10 cellular contexts compared by ENCODE assay signal in genomic region chr7:98266840-98267239, GRCh38. TPM values are rescaled to one million over a fixed set of nuclear protein-coding genes. Genes with fewer than 3 reads are reported as not detected.
DNase-seq lines count a peak whose midpoint lies in the region; ATAC-seq, FAIRE-seq and TF ChIP-seq lines count a peak whose summit lies in the region.
"Had no signal": no experiment of that assay in that cellular context is flagged by ENCODE, and none has a peak within 500 bp of the region (broad histone marks: within the 10 kb centered on the region; RNA-seq: fewer than 3 reads in every experiment).

No MANE protein-coding gene starts in this region.

- intact Hi-C loops in HepG2 (cut with micrococcal nuclease; ENCODE audit: unreplicated experiment) = no loop called here

- 57% methylated on average over 2 of the region's 2 CpGs for WGBS in HepG2 (ENCODE audit: low lambda C conversion rate)

- H3K36me3 ChIP-seq in HepG2 (replicated peaks in 1 of 2; ENCODE audit: control insufficient read depth in 1 of 2, insufficient read depth in 2 of 2, low read length in 2 of 2) = no peaks in the 10 kb centered on the region

- no peak overlapping the region for H3K4me2 ChIP-seq in HepG2 (ENCODE audit: low read depth, low read length)

- H3K4me3 Mint-ChIP-seq in activated CD8-positive, alpha-beta memory T cell treated with anti-CD3 and anti-CD28 coated beads, Interleukin-2, amount 10 ng/mL, durations not matched to agents 7 days and 5 days = no peak overlapping the region

- TF ChIP-seq CTCF in AG04449 (IDR thresholded peaks at IDR 0.05; ENCODE audit: insufficient read depth, low read length, missing control alignments) (peak; percentile 4), GM20000 (IDR thresholded peaks at IDR 0.05; ENCODE audit: extremely low read depth, missing control alignments) (peak; percentile 4), HepG2 (CRISPR knock-in tag; IDR thresholded peaks at IDR 0.05) (peak; percentile 30; the same call in 1 of the 2 replicates)

- peaks cover 16% of the 10 kb centered on the region for H3K36me3 Mint-ChIP-seq in activated CD8-positive, alpha-beta memory T cell treated with anti-CD3 and anti-CD28 coated beads, Interleukin-2, amount 10 ng/mL, durations not matched to agents 7 days and 5 days

- in situ Hi-C loops in HepG2 (cut with HindIII; ENCODE audit: extremely low pct_ligation_motif_present, low pct_unique_long_range_greater_than_20kb) = no loop called here

- POLR2A ChIA-PET in AG04449 (lab: Yijun Ruan, JAX) = no interaction called here
- POLR2A ChIA-PET in HepG2 (lab: Yijun Ruan, JAX) = interaction anchor here (0.8 kb wide), 1 partner anchor 134 kb away, joined by 3 read pairs; the partner anchor contains the start of gene BAIAP2L1

- H3K27me3 ChIP-seq in HepG2 (ENCODE audit: control insufficient read depth in 1 of 2, insufficient read depth in 2 of 2, low read length in 2 of 2) = no peaks in the 10 kb centered on the region

- H3K27ac Mint-ChIP-seq in activated CD8-positive, alpha-beta memory T cell treated with anti-CD3 and anti-CD28 coated beads, Interleukin-2, amount 10 ng/mL, durations not matched to agents 7 days and 5 days = no peak overlapping the region

- ATAC-seq in HepG2 = peak; percentile 57
- no peak for ATAC-seq in activated CD8-positive, alpha-beta memory T cell treated with anti-CD3 and anti-CD28 coated beads, Interleukin-2, amount 10 ng/mL, durations not matched to agents 7 days and 5 days
- ATAC-seq in GM19467 (IDR thresholded peaks at IDR 0.05; ENCODE audit: unreplicated experiment) = no peak
- ATAC-seq in HG03039 (IDR thresholded peaks at IDR 0.05; ENCODE audit: unreplicated experiment) = no peak
- no peak for ATAC-seq in GM19455 (IDR thresholded peaks at IDR 0.05; ENCODE audit: unreplicated experiment)

- H3K79me2 ChIP-seq in HepG2 (ENCODE audit: insufficient read depth, low read length) = no peaks in the 10 kb centered on the region

- TF ChIP-seq POLR2A in HepG2 (IDR thresholded peaks at IDR 0.05; ENCODE audit: insufficient read depth in 1 of 2, low read depth in 2 of 2, low read length in 2 of 2) = no peak

- no peaks in the 10 kb centered on the region for H3K27me3 Mint-ChIP-seq in activated CD8-positive, alpha-beta memory T cell treated with anti-CD3 and anti-CD28 coated beads, Interleukin-2, amount 10 ng/mL, durations not matched to agents 7 days and 5 days

- H3K9me3 ChIP-seq in HepG2 (ENCODE audit: low read length) = no peaks in the 10 kb centered on the region

- no peak for FAIRE-seq in HepG2 (lab: Jason Lieb, UNC)

- no TSS peak for BruUV-seq in HepG2 (replicated peaks; lab: Mats Ljungman, UMichigan)

- DNase-seq in AG04449 (ENCODE audit: low read depth, low spot score) (no peak), GM20000 (ENCODE audit: low spot score) (no peak), amniotic epithelial cell (ENCODE audit: low read depth) (peak; percentile 32), HepG2 (ENCODE audit: low spot score) (no peak)
- no peak for DNase-seq in activated CD8-positive, alpha-beta memory T cell treated with anti-CD3 and anti-CD28 coated beads, Interleukin-2, amount 10 ng/mL, durations not matched to agents 7 days and 5 days
- DNase-seq: activated naive CD4-positive, alpha-beta T cell; KG1 had no signal

- no peaks in the 10 kb centered on the region for H4K20me1 ChIP-seq in HepG2 (ENCODE audit: insufficient read depth, low read length)

- no peaks in the 10 kb centered on the region for H3K4me1 ChIP-seq in HepG2 (ENCODE audit: insufficient read depth, low read length)

- no peak for TF ChIP-seq RAD21 in HepG2 (CRISPR knock-in tag; IDR thresholded peaks at IDR 0.05)

- H3K27ac ChIP-seq in HepG2 (ENCODE audit: extremely low read length, insufficient read depth, low read length) = no peak overlapping the region

- CTCF ChIA-PET in AG04449 (lab: Yijun Ruan, JAX) = interaction anchor here (0.9 to 2.4 kb wide), 7 partner anchors 9 to 574 kb away, joined by 3 to 13 read pairs (median 4); partner anchors contain the start of gene BAIAP2L1
- CTCF ChIA-PET in HepG2 (lab: Yijun Ruan, JAX; ENCODE audit: low intra/inter-chr PET ratio, low total read pairs) = no interaction called here
- CTCF ChIA-PET in activated CD8-positive, alpha-beta memory T cell treated with anti-CD3 and anti-CD28 coated beads, Interleukin-2, amount 10 ng/mL, durations not matched to agents 7 days and 5 days (lab: Charles Lee) = interaction anchor here (0.7 to 1.6 kb wide), 3 partner anchors 11 to 1267 kb away, joined by 3 to 7 read pairs (median 4); partner anchors contain the start of gene BAIAP2L1

- no peak for TF ChIP-seq EP300 in HepG2 (IDR thresholded peaks at IDR 0.05; ENCODE audit: low read depth in 2 of 2, low read length in 2 of 2)
- TF ChIP-seq EP300 in HepG2 (CRISPR knock-in tag; IDR thresholded peaks at IDR 0.05; ENCODE audit: borderline replicate concordance) = no peak

- H3K9ac ChIP-seq in HepG2 (ENCODE audit: insufficient read depth, low read depth, low read length) = no peak overlapping the region

- H3K9me3 Mint-ChIP-seq in activated CD8-positive, alpha-beta memory T cell treated with anti-CD3 and anti-CD28 coated beads, Interleukin-2, amount 10 ng/mL, durations not matched to agents 7 days and 5 days (ENCODE audit: low read depth) = no peaks in the 10 kb centered on the region

- H2AFZ ChIP-seq in HepG2 (ENCODE audit: low read length) = no peak overlapping the region

- H3K4me3 ChIP-seq in AG04449 (ENCODE audit: low read depth, low read length) (no peak overlapping the region), HepG2 (replicated peaks in 1 of 3; ENCODE audit: insufficient read depth in 1 of 3, low read depth in 2 of 3, low read length in 3 of 3) (no peak overlapping the region)

- no peaks in the 10 kb centered on the region for H3K4me1 Mint-ChIP-seq in activated CD8-positive, alpha-beta memory T cell treated with anti-CD3 and anti-CD28 coated beads, Interleukin-2, amount 10 ng/mL, durations not matched to agents 7 days and 5 days

RNA-seq across cellular contexts. Expression of gene BRI3, which starts 14.6 kb away (rescaled TPM):
- total RNA-seq in HepG2 (2016; rRNA removed; fragmentation: Illumina TruSeq; extraction: Trizol) = 37.2 and 54.0 TPM in 2 replicates
- total RNA-seq in HepG2 (2016; cell fraction: cytosol; rRNA removed; fragmentation: Illumina TruSeq; extraction: Trizol; ENCODE audit: low read depth) = 362 and 379 TPM in 2 replicates
- total RNA-seq in HepG2 (2016; cell fraction: insoluble cytoplasmic fraction; rRNA removed; fragmentation: Illumina TruSeq; extraction: Trizol) = 32.4 and 58.8 TPM in 2 replicates
- 234 and 253 TPM in 2 replicates for total RNA-seq in HepG2 (2016; cell fraction: membrane; rRNA removed; fragmentation: Illumina TruSeq; extraction: Trizol)
- total RNA-seq in HepG2 (2016; cell fraction: nucleus; rRNA removed; fragmentation: Illumina TruSeq; extraction: Trizol) = 25.6 and 29.4 TPM in 2 replicates
- polyA plus RNA-seq in HepG2 (2011; rRNA removed) = 103 and 113 TPM in 2 replicates
- 80.0 TPM in 2 replicates for polyA plus RNA-seq in HepG2 (2011; cell fraction: cytosol; rRNA removed)
- 27.5 and 33.8 TPM in 2 replicates for polyA plus RNA-seq in HepG2 (2011; cell fraction: nucleus; rRNA removed)
- polyA plus RNA-seq in HepG2 (2012) = 83.2 and 95.1 TPM in 2 replicates
- polyA plus RNA-seq in HepG2 (2016; cell fraction: cytosol; fragmentation: Illumina TruSeq; extraction: Trizol; ENCODE audit: low read depth) = 889 and 952 TPM in 2 replicates
- 61.2 and 81.9 TPM in 2 replicates for polyA plus RNA-seq in HepG2 (2016; cell fraction: insoluble cytoplasmic fraction; fragmentation: Illumina TruSeq; extraction: Trizol; ENCODE audit: low read depth)
- 488 and 495 TPM in 2 replicates for polyA plus RNA-seq in HepG2 (2016; cell fraction: membrane; fragmentation: Illumina TruSeq; extraction: Trizol; ENCODE audit: low read depth)
- 59.1 and 78.9 TPM in 2 replicates for polyA plus RNA-seq in HepG2 (2016; cell fraction: nucleus; fragmentation: Illumina TruSeq; extraction: Trizol; ENCODE audit: insufficient read depth, low read depth)
- 61.6 and 63.3 TPM in 2 replicates for polyA minus RNA-seq in HepG2 (2011; rRNA and poly(A)+ RNA removed; ENCODE audit: low replicate concordance)
- polyA minus RNA-seq in HepG2 (2011; cell fraction: cytosol; rRNA and poly(A)+ RNA removed) = 27.4 and 34.8 TPM in 2 replicates
- 22.8 and 23.6 TPM in 2 replicates for polyA minus RNA-seq in HepG2 (2011; cell fraction: nucleus; rRNA and poly(A)+ RNA removed)
- total RNA-seq in activated CD8-positive, alpha-beta memory T cell treated with anti-CD3 and anti-CD28 coated beads, Interleukin-2, amount 10 ng/mL, durations not matched to agents 7 days and 5 days = 10 to 100 TPM; 38.3 to 43.5 TPM

RNA-seq across cellular contexts. Expression of gene TECPR1, which starts 14.8 kb away (rescaled TPM):
- total RNA-seq in HepG2 (2016; rRNA removed; fragmentation: Illumina TruSeq; extraction: Trizol) = 6.3 and 8.3 TPM in 2 replicates
- total RNA-seq in HepG2 (2016; cell fraction: cytosol; rRNA removed; fragmentation: Illumina TruSeq; extraction: Trizol; ENCODE audit: low read depth) = 1.5 and 2.3 TPM in 2 replicates
- 5.7 and 9.5 TPM in 2 replicates for total RNA-seq in HepG2 (2016; cell fraction: insoluble cytoplasmic fraction; rRNA removed; fragmentation: Illumina TruSeq; extraction: Trizol)
- 2.0 and 2.8 TPM in 2 replicates for total RNA-seq in HepG2 (2016; cell fraction: membrane; rRNA removed; fragmentation: Illumina TruSeq; extraction: Trizol)
- total RNA-seq in HepG2 (2016; cell fraction: nucleus; rRNA removed; fragmentation: Illumina TruSeq; extraction: Trizol) = 10.0 and 10.5 TPM in 2 replicates
- 2.3 and 2.5 TPM in 2 replicates for polyA plus RNA-seq in HepG2 (2011; rRNA removed)
- polyA plus RNA-seq in HepG2 (2011; cell fraction: cytosol; rRNA removed) = 1.4 and 2.3 TPM in 2 replicates
- polyA plus RNA-seq in HepG2 (2011; cell fraction: nucleus; rRNA removed) = 15.9 and 17.4 TPM in 2 replicates
- polyA plus RNA-seq in HepG2 (2012) = 4.7 and 7.6 TPM in 2 replicates
- polyA plus RNA-seq in HepG2 (2016; cell fraction: cytosol; fragmentation: Illumina TruSeq; extraction: Trizol; ENCODE audit: low read depth) = 0.37 and 0.40 TPM in 2 replicates
- polyA plus RNA-seq in HepG2 (2016; cell fraction: insoluble cytoplasmic fraction; fragmentation: Illumina TruSeq; extraction: Trizol; ENCODE audit: low read depth) = 2.7 and 2.9 TPM in 2 replicates
- polyA plus RNA-seq in HepG2 (2016; cell fraction: membrane; fragmentation: Illumina TruSeq; extraction: Trizol; ENCODE audit: low read depth) = 0.61 and 0.71 TPM in 2 replicates
- 15.6 and 16.9 TPM in 2 replicates for polyA plus RNA-seq in HepG2 (2016; cell fraction: nucleus; fragmentation: Illumina TruSeq; extraction: Trizol; ENCODE audit: insufficient read depth, low read depth)
- polyA minus RNA-seq in HepG2 (2011; rRNA and poly(A)+ RNA removed; ENCODE audit: low replicate concordance) = 2.3 and 6.5 TPM in 2 replicates
- 2.5 and 4.0 TPM in 2 replicates for polyA minus RNA-seq in HepG2 (2011; cell fraction: cytosol; rRNA and poly(A)+ RNA removed)
- polyA minus RNA-seq in HepG2 (2011; cell fraction: nucleus; rRNA and poly(A)+ RNA removed) = 5.9 and 7.1 TPM in 2 replicates
- 10 to 100 TPM; 45.6 to 60.7 TPM for total RNA-seq in activated CD8-positive, alpha-beta memory T cell treated with anti-CD3 and anti-CD28 coated beads, Interleukin-2, amount 10 ng/mL, durations not matched to agents 7 days and 5 days

RNA-seq across cellular contexts. Expression of gene BHLHA15, which starts 55.6 kb away (rescaled TPM):
- total RNA-seq in HepG2 (2016; rRNA removed; fragmentation: Illumina TruSeq; extraction: Trizol) = 4.4 and 6.1 TPM in 2 replicates
- total RNA-seq in HepG2 (2016; cell fraction: cytosol; rRNA removed; fragmentation: Illumina TruSeq; extraction: Trizol; ENCODE audit: low read depth) = 0.44 and 1.3 TPM in 2 replicates
- total RNA-seq in HepG2 (2016; cell fraction: insoluble cytoplasmic fraction; rRNA removed; fragmentation: Illumina TruSeq; extraction: Trizol) = 4.0 and 5.3 TPM in 2 replicates
- total RNA-seq in HepG2 (2016; cell fraction: membrane; rRNA removed; fragmentation: Illumina TruSeq; extraction: Trizol) = 2.9 and 3.3 TPM in 2 replicates
- total RNA-seq in HepG2 (2016; cell fraction: nucleus; rRNA removed; fragmentation: Illumina TruSeq; extraction: Trizol) = 3.8 and 5.3 TPM in 2 replicates
- polyA plus RNA-seq in HepG2 (2011; rRNA removed) = 1.9 and 2.3 TPM in 2 replicates
- 2.0 and 3.2 TPM in 2 replicates for polyA plus RNA-seq in HepG2 (2011; cell fraction: cytosol; rRNA removed)
- polyA plus RNA-seq in HepG2 (2011; cell fraction: nucleus; rRNA removed) = 2.5 and 3.0 TPM in 2 replicates
- polyA plus RNA-seq in HepG2 (2012) = 0.83 and 1.6 TPM in 2 replicates
- 0.18 and 0.37 TPM in 2 replicates for polyA plus RNA-seq in HepG2 (2016; cell fraction: cytosol; fragmentation: Illumina TruSeq; extraction: Trizol; ENCODE audit: low read depth)
- 2.3 and 3.1 TPM in 2 replicates for polyA plus RNA-seq in HepG2 (2016; cell fraction: insoluble cytoplasmic fraction; fragmentation: Illumina TruSeq; extraction: Trizol; ENCODE audit: low read depth)
- 0.77 and 1.0 TPM in 2 replicates for polyA plus RNA-seq in HepG2 (2016; cell fraction: membrane; fragmentation: Illumina TruSeq; extraction: Trizol; ENCODE audit: low read depth)
- polyA plus RNA-seq in HepG2 (2016; cell fraction: nucleus; fragmentation: Illumina TruSeq; extraction: Trizol; ENCODE audit: insufficient read depth, low read depth) = 3.6 and 4.4 TPM in 2 replicates
- polyA minus RNA-seq in HepG2 (2011; rRNA and poly(A)+ RNA removed; ENCODE audit: low replicate concordance) = 2.7 TPM in 1 of 2 replicates, not detected in the other
- 2.5 and 3.4 TPM in 2 replicates for polyA minus RNA-seq in HepG2 (2011; cell fraction: cytosol; rRNA and poly(A)+ RNA removed)
- 1.8 and 2.7 TPM in 2 replicates for polyA minus RNA-seq in HepG2 (2011; cell fraction: nucleus; rRNA and poly(A)+ RNA removed)
- total RNA-seq in activated CD8-positive, alpha-beta memory T cell treated with anti-CD3 and anti-CD28 coated beads, Interleukin-2, amount 10 ng/mL, durations not matched to agents 7 days and 5 days = under 1 TPM in 1 of 2 experiments, not detected in 1; 0.33 TPM
